10 cellular contexts compared by ENCODE assay signal in the genomic region with DNA sequence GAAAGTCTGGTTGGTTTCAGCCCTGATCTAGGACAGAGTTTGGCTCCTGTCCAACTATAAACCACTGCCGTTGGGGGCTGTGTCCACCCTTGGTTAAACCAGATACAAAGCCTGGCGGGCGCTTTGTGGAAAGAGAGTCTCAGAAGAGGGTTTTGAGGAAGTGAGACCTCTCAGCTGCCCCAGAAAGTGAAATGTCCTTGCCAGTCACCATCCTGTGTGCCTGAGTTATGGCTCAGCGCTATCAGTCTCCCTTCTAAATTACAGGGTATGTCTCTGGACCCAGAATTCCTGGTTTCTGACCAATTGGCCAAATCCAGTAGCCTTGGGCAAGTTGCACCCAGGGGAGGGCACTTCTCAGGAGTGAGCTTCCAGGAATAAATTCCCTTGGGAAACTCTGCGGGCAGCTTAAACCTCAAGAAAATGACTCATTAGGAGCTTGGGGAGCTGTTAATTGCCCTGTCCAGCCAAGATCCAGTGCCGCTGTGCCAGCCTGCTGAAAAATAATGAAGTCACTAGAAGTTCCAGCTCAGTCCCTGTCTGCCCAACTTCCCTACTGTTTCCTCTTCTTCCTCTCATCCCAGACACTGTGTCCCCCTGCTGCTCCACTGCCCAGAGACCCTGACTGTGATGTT.
DNase-seq lines count a peak whose midpoint lies in the region; ATAC-seq and TF ChIP-seq lines count a peak whose summit lies in the region.
"Had no signal": no experiment of that assay in that cellular context is flagged by ENCODE, and none has a peak within 500 bp of the region (broad histone marks: within the 10 kb centered on the region; RNA-seq: fewer than 3 reads in every experiment).

No MANE protein-coding gene starts in this region.

- peaks cover 17% of the 10 kb centered on the region for H3K4me1 ChIP-seq in BLaER1
- H3K4me1 ChIP-seq in OCI-LY3 (ENCODE audit: low read length): peaks cover 18% of the 10 kb centered on the region

- H3K27ac ChIP-seq in BLaER1 (no peak overlapping the region), OCI-LY3 (ENCODE audit: low read length) (no peak overlapping the region)
- H3K27ac ChIP-seq: cardiac muscle cell had no signal

- peaks cover 36% of the 10 kb centered on the region for H3K4me1 Mint-ChIP-seq in HFFc6 (ENCODE audit: low read depth)

- H3K9me3 ChIP-seq in BLaER1 (peaks cover 7% of the 10 kb centered on the region; the same call in 1 of the 2 replicates), OCI-LY3 (ENCODE audit: insufficient read depth, low read length) (no peaks in the 10 kb centered on the region)

- H3K36me3 Mint-ChIP-seq in HFFc6 (ENCODE audit: low read depth): no peaks in the 10 kb centered on the region

- H4K20me1 ChIP-seq in BLaER1 (no peaks in the 10 kb centered on the region), OCI-LY3 (ENCODE audit: insufficient read depth, low read length) (no peaks in the 10 kb centered on the region)

- H3K4me3 Mint-ChIP-seq in HFFc6: peak overlapping the region; percentile 20

- H3K9ac ChIP-seq in BLaER1 (no peak overlapping the region), OCI-LY3 (ENCODE audit: low read length) (no peak overlapping the region)

- H3K79me2 ChIP-seq in OCI-LY3 (ENCODE audit: low read length): no peaks in the 10 kb centered on the region

- H3K27me3 Mint-ChIP-seq in HFFc6 (ENCODE audit: insufficient read depth): peaks cover 10% of the 10 kb centered on the region

- H3K9me3 Mint-ChIP-seq in HFFc6: peaks cover 6% of the 10 kb centered on the region

- H3K4me2 ChIP-seq in BLaER1 (peak overlapping the region; percentile 58), OCI-LY3 (ENCODE audit: low read length) (peak overlapping the region; percentile 78)

- peak overlapping the region; percentile 71; the same call in 1 of the 2 replicates for H3K27ac Mint-ChIP-seq in HFFc6

- DNase-seq in HFFc6: peak; percentile 86
- peak; percentile 7 for DNase-seq in foreskin melanocyte
- no peak for DNase-seq in iPS-NIHi7 (ENCODE audit: extremely low spot score)
- DNase-seq in activated CD4-positive, alpha-beta T cell treated with anti-CD3 and anti-CD28 coated beads for 48 hours: no peak
- DNase-seq in NCI-H187 (lab: John Stamatoyannopoulos, UW): no peak
- DNase-seq: NCI-H524 treated with DMSO at 0.1 percent for 48 hours had no signal

- no peak overlapping the region for H3K4me3 ChIP-seq in BLaER1
- H3K4me3 ChIP-seq in OCI-LY3 (ENCODE audit: low read length): peak overlapping the region; percentile 42
- H3K4me3 ChIP-seq: cardiac muscle cell had no signal

- TF ChIP-seq CTCF in HFFc6 (IDR thresholded peaks at IDR 0.05) (no peak), OCI-LY3 (IDR thresholded peaks at IDR 0.05; ENCODE audit: low read depth, low read length) (no peak)

- no peak for ATAC-seq in GM21515 (IDR thresholded peaks at IDR 0.05; ENCODE audit: unreplicated experiment)

- no peak overlapping the region for H2AFZ ChIP-seq in OCI-LY3 (ENCODE audit: low read depth, low read length)

- H3K36me3 ChIP-seq in BLaER1: no peaks in the 10 kb centered on the region
- no peaks in the 10 kb centered on the region for H3K36me3 ChIP-seq in OCI-LY3 (replicated peaks; ENCODE audit: low read depth, low read length)
- H3K36me3 ChIP-seq: cardiac muscle cell had no signal

- no peaks in the 10 kb centered on the region for H3K27me3 ChIP-seq in BLaER1
- H3K27me3 ChIP-seq in OCI-LY3 (ENCODE audit: low read depth, low read length): no peaks in the 10 kb centered on the region; the same call in 1 of the 2 replicates
- H3K27me3 ChIP-seq: cardiac muscle cell had no signal

Comparison
In these comparisons a context has a peak if more than half of its experiments do, and no peak if none do; other contexts are left out.
1. DNase-seq: peak in HFFc6 (single experiment) and foreskin melanocyte (single experiment); none in iPS-NIHi7 (single experiment), activated CD4-positive, alpha-beta T cell treated with anti-CD3 and anti-CD28 coated beads for 48 hours (single experiment) and NCI-H187 (0 of 2).